In the genomic region with DNA sequence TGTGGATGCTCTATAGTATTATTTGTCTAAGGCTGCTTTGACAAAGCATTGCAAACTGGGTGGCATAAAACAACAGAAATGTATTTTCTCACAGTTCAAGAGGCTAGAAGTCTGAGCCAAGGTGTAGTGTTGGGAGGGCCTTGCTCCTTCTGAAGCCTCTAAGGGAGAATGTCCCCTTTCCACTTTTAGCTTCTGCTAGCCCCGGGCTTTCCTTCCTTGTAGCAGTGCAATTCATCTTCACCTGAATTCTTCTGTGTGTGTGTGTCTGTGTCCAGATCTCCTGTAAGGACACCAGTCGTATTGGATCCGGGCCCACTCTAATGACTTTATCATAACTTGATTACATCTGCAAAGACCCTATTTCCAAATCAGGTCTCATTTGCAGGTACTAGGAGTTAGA, we compare ENCODE assay signal across 26 cellular contexts. TPM values are rescaled to one million over a fixed set of nuclear protein-coding genes. Genes with fewer than 3 reads are reported as not detected.
DNase-seq lines count a peak whose midpoint lies in the region; ATAC-seq, FAIRE-seq and TF ChIP-seq lines count a peak whose summit lies in the region.
"Had no signal": no experiment of that assay in that cellular context is flagged by ENCODE, and none has a peak within 500 bp of the region (broad histone marks: within the 10 kb centered on the region; RNA-seq: fewer than 3 reads in every experiment).

No MANE protein-coding gene starts in this region.

- ATAC-seq in GM23338 (no peak), left colon (no peak)
- ATAC-seq: A549, HCT116 had no signal

- H3K27me3 ChIP-seq in GM23338 (ENCODE audit: insufficient read depth): no peaks in the 10 kb centered on the region
- no peaks in the 10 kb centered on the region for H3K27me3 ChIP-seq in H1 (replicated peaks in 1 of 4; ENCODE audit: control insufficient read depth in 3 of 4, extremely low read depth in 1 of 4, insufficient read depth in 3 of 4, low read length in 3 of 4)
- H3K27me3 ChIP-seq: BE2C; BLaER1 treated with 17β-estradiol and CSF1 and Interleukin-3, amounts not matched to agents 10 nM and 100 nM had no signal

- no peak overlapping the region for H3K14ac ChIP-seq in H1 (ENCODE audit: insufficient read length)

- H3K36me3 Mint-ChIP-seq in GM23338 (ENCODE audit: low read depth) (no peaks in the 10 kb centered on the region), mesothelial cell of epicardium (no peaks in the 10 kb centered on the region), type B pancreatic cell (no peaks in the 10 kb centered on the region)
- H3K36me3 Mint-ChIP-seq: CD14-positive monocyte; CD8-positive, alpha-beta memory T cell had no signal

- no peak overlapping the region for H3K27ac Mint-ChIP-seq in GM23338
- H3K27ac Mint-ChIP-seq in mesothelial cell of epicardium: peak overlapping the region; percentile 14
- peak overlapping the region; percentile 15 for H3K27ac Mint-ChIP-seq in type B pancreatic cell
- H3K27ac Mint-ChIP-seq: CD14-positive monocyte; CD4-positive, alpha-beta T cell; CD8-positive, alpha-beta memory T cell; H9 had no signal

- H3K23me2 ChIP-seq in H1 (ENCODE audit: low read depth, low read length): peaks cover 2% of the 10 kb centered on the region; the same call in 1 of the 2 replicates

- no peaks in the 10 kb centered on the region for H3K9me3 Mint-ChIP-seq in GM23338
- no peaks in the 10 kb centered on the region for H3K9me3 Mint-ChIP-seq in mesothelial cell of epicardium
- H3K9me3 Mint-ChIP-seq in type B pancreatic cell: no peaks in the 10 kb centered on the region
- H3K9me3 Mint-ChIP-seq: CD4-positive, alpha-beta T cell; CD8-positive, alpha-beta memory T cell; H9 had no signal

- DNase-seq in GM23338 (ENCODE audit: low spot score) (no peak), H1 (ENCODE audit: low read depth in 1 of 2, low spot score in 2 of 2) (no peak), mesothelial cell of epicardium (ENCODE audit: low spot score in 2 of 2, unreplicated experiment in 2 of 2) (no peak), type B pancreatic cell (ENCODE audit: extremely low spot score, unreplicated experiment) (no peak), SW480 (ENCODE audit: low spot score) (no peak), globus pallidus (ENCODE audit: low spot score) (no peak), left colon (no peak)
- DNase-seq: 8988T; ACHN; AML-193; BE2C; Calu3; CD4-positive, alpha-beta T cell; CD8-positive, alpha-beta memory T cell; DMS53; DMS79 treated with DMSO at 0.1 percent for 48 hours; GF-D8; H9 had no signal

- H4K20me1 ChIP-seq in GM23338 (replicated peaks; ENCODE audit: insufficient read depth) (no peaks in the 10 kb centered on the region), H1 (replicated peaks in 1 of 2; ENCODE audit: control insufficient read depth in 1 of 2, insufficient read depth in 2 of 2, low read length in 2 of 2) (no peaks in the 10 kb centered on the region)
- H4K20me1 ChIP-seq: BLaER1 treated with 17β-estradiol and CSF1 and Interleukin-3, amounts not matched to agents 10 nM and 100 nM had no signal

- H3K4ac ChIP-seq in H1 (replicated peaks; ENCODE audit: insufficient read length, low read depth, low read length): no peak overlapping the region

- H3F3A ChIP-seq in GM23338 (replicated peaks; ENCODE audit: low read depth): no peaks in the 10 kb centered on the region

- TF ChIP-seq RAD21 in H1 (IDR thresholded peaks at IDR 0.05 in 1 of 2, conservative IDR thresholded peaks at IDR 0.05 in 1 of 2; ENCODE audit: low read depth in 2 of 2, low read length in 2 of 2): no peak

- CTCF ChIA-PET in H1 (lab: Charles Lee; ENCODE audit: partially characterized antibody): interaction anchor here (0.6 kb wide), 1 partner anchor 68 kb away, joined by 3 read pairs; no protein-coding TSS in a partner anchor

- no peak for FAIRE-seq in H1 (lab: Jason Lieb, UNC)
- FAIRE-seq: A549, GM12891, GM18507 had no signal

- peak overlapping the region; percentile 21; the same call in 1 of the 2 replicates for H2AFZ ChIP-seq in GM23338
- H2AFZ ChIP-seq in H1 (ENCODE audit: low read length): 0 out of 2 replicates have a peak overlapping the region, but pooled peaks have one; percentile 43

- H3K56ac ChIP-seq in H1 (replicated peaks; ENCODE audit: insufficient read length, low read depth, low read length): no peak overlapping the region

- 95% methylated on average over 3 of the region's 3 CpGs; no CpG with 5 or more reads in 1 of the 2 experiments for WGBS in H1 (ENCODE audit: extremely low coverage in 1 of 2, insufficient coverage in 1 of 2, insufficient read length in 1 of 2, insufficient replicate concordance in 2 of 2, low coverage in 1 of 2, low lambda C conversion rate in 2 of 2, missing lambda C conversion rate in 1 of 2), 2 experiments

- H3K4me1 ChIP-seq in GM23338 (ENCODE audit: insufficient read depth) (no peaks in the 10 kb centered on the region), H1 (replicated peaks in 1 of 4; ENCODE audit: control insufficient read depth in 3 of 4, insufficient read depth in 4 of 4, low read length in 3 of 4) (no peaks in the 10 kb centered on the region)
- H3K4me1 ChIP-seq: BE2C had no signal

- H3K4me3 Mint-ChIP-seq in GM23338: no peak overlapping the region
- H3K4me3 Mint-ChIP-seq in mesothelial cell of epicardium: no peak overlapping the region
- no peak overlapping the region for H3K4me3 Mint-ChIP-seq in type B pancreatic cell
- H3K4me3 Mint-ChIP-seq: CD14-positive monocyte; CD4-positive, alpha-beta T cell; CD8-positive, alpha-beta memory T cell; H9 had no signal

- peaks cover 3% of the 10 kb centered on the region; the same call in 2 of the 3 replicates for H3K4me1 Mint-ChIP-seq in GM23338
- H3K4me1 Mint-ChIP-seq in mesothelial cell of epicardium: peaks cover 41% of the 10 kb centered on the region
- H3K4me1 Mint-ChIP-seq in type B pancreatic cell (ENCODE audit: unreplicated experiment): peaks cover 17% of the 10 kb centered on the region
- H3K4me1 Mint-ChIP-seq: CD8-positive, alpha-beta memory T cell had no signal

- H3K9me3 ChIP-seq in H1 (ENCODE audit: insufficient read depth in 2 of 2, low read depth in 1 of 2, low read length in 1 of 2): no peaks in the 10 kb centered on the region
- H3K9me3 ChIP-seq: A549, BE2C had no signal

- no peak overlapping the region for H4K5ac ChIP-seq in H1 (ENCODE audit: insufficient read length, low read depth, low read length)

- no peak for TF ChIP-seq POLR2A in H1 (IDR thresholded peaks at IDR 0.05; ENCODE audit: control extremely low read depth in 1 of 2, low read depth in 2 of 2, low read length in 2 of 2)

- no peak overlapping the region for H3K4me3 ChIP-seq in GM23338
- no peak overlapping the region for H3K4me3 ChIP-seq in H1 (ENCODE audit: extremely low read depth in 1 of 4, insufficient read depth in 2 of 4, low read depth in 3 of 4, low read length in 4 of 4)
- H3K4me3 ChIP-seq: A549; BLaER1 treated with 17β-estradiol and CSF1 and Interleukin-3, amounts not matched to agents 10 nM and 100 nM had no signal

- H2AK5ac ChIP-seq in H1 (ENCODE audit: low read depth, low read length): no peak overlapping the region

- no peak overlapping the region for H2BK120ac ChIP-seq in H1 (replicated peaks; ENCODE audit: low read depth, low read length)

- H3K4me2 ChIP-seq in GM23338 (no peak overlapping the region), H1 (ENCODE audit: insufficient read depth in 1 of 2, low read depth in 2 of 2, low read length in 2 of 2) (no peak overlapping the region)
- H3K4me2 ChIP-seq: A549; BLaER1 treated with 17β-estradiol and CSF1 and Interleukin-3, amounts not matched to agents 10 nM and 100 nM had no signal

- no peak overlapping the region for H4K91ac ChIP-seq in H1 (replicated peaks; ENCODE audit: insufficient read length, low read length)

- H3K27me3 Mint-ChIP-seq in GM23338 (ENCODE audit: insufficient read depth, low read depth, poor library complexity): peaks cover 1% of the 10 kb centered on the region
- no peaks in the 10 kb centered on the region for H3K27me3 Mint-ChIP-seq in mesothelial cell of epicardium (ENCODE audit: low read depth)
- no peaks in the 10 kb centered on the region for H3K27me3 Mint-ChIP-seq in type B pancreatic cell
- H3K27me3 Mint-ChIP-seq: CD4-positive, alpha-beta T cell; CD8-positive, alpha-beta memory T cell had no signal

- intact Hi-C loops in left colon (cut with DNase I, micrococcal nuclease): no loop called here

- no peaks in the 10 kb centered on the region for H3K79me1 ChIP-seq in H1 (ENCODE audit: low read depth, low read length)

- no peak overlapping the region for H4K8ac ChIP-seq in H1 (ENCODE audit: extremely low read depth, insufficient read depth, low read length)

- no peaks in the 10 kb centered on the region for H3K79me2 ChIP-seq in GM23338 (replicated peaks; ENCODE audit: insufficient read depth)
- no peaks in the 10 kb centered on the region for H3K79me2 ChIP-seq in H1 (ENCODE audit: control insufficient read depth in 1 of 2, insufficient read depth in 2 of 2, low read length in 2 of 2)

- H3K36me3 ChIP-seq in GM23338 (ENCODE audit: insufficient read depth) (no peaks in the 10 kb centered on the region), H1 (ENCODE audit: control insufficient read depth in 2 of 4, insufficient read depth in 4 of 4, low read length in 3 of 4) (no peaks in the 10 kb centered on the region)
- H3K36me3 ChIP-seq: BE2C; BLaER1 treated with 17β-estradiol and CSF1 and Interleukin-3, amounts not matched to agents 10 nM and 100 nM had no signal

- H2BK20ac ChIP-seq in H1 (ENCODE audit: low read length): no peak overlapping the region

- H2BK12ac ChIP-seq in H1 (ENCODE audit: low read depth, low read length): no peak overlapping the region

- TF ChIP-seq EP300 in H1 (IDR thresholded peaks at IDR 0.05; ENCODE audit: borderline replicate concordance in 1 of 2, low read depth in 2 of 2, low read length in 2 of 2): no peak

- H3K18ac ChIP-seq in H1 (ENCODE audit: extremely low read depth, low read length): no peak overlapping the region

- no peak for TF ChIP-seq CTCF in GM23338 (conservative IDR thresholded peaks at IDR 0.05; ENCODE audit: low read depth in 2 of 2)
- no peak for TF ChIP-seq CTCF in H1 (IDR thresholded peaks at IDR 0.05; ENCODE audit: control extremely low read depth in 1 of 3, insufficient read depth in 1 of 3, low read depth in 1 of 3, low read length in 3 of 3)
- no peak for TF ChIP-seq CTCF in mesothelial cell of epicardium (IDR thresholded peaks at IDR 0.05; ENCODE audit: unreplicated experiment)
- TF ChIP-seq CTCF in type B pancreatic cell (conservative IDR thresholded peaks at IDR 0.05): no peak

- H3K9me2 ChIP-seq in GM23338 (ENCODE audit: insufficient read depth): no peaks in the 10 kb centered on the region; the same call in 1 of the 2 replicates

- POLR2A ChIA-PET in H1 (lab: Charles Lee; ENCODE audit: partially characterized antibody): no interaction called here

- H2BK15ac ChIP-seq in H1 (ENCODE audit: low read length): no peak overlapping the region

- no peak overlapping the region for H3K9ac ChIP-seq in H1 (replicated peaks in 1 of 4; ENCODE audit: extremely low read depth in 1 of 4, low read depth in 3 of 4, low read length in 3 of 4)
- H3K9ac ChIP-seq: BLaER1 treated with 17β-estradiol and CSF1 and Interleukin-3, amounts not matched to agents 10 nM and 100 nM had no signal

- H3K23ac ChIP-seq in H1 (ENCODE audit: insufficient read length): no peak overlapping the region

- no peak overlapping the region for H2BK5ac ChIP-seq in H1 (ENCODE audit: low read depth, low read length)

- H3K27ac ChIP-seq in GM23338 (ENCODE audit: low read depth) (no peak overlapping the region), H1 (ENCODE audit: low read depth, low read length) (no peak overlapping the region)
- H3K27ac ChIP-seq: A549; BLaER1 treated with 17β-estradiol and CSF1 and Interleukin-3, amounts not matched to agents 10 nM and 100 nM had no signal

RNA-seq across cellular contexts. Expression of gene KCNJ16, which starts 18.1 kb away (rescaled TPM):
- total RNA-seq in GM23338 (2014; rRNA removed; shearing (Covaris generic)): not detected in 2 replicates
- polyA plus RNA-seq in GM23338 (2016; fragmentation: Nextera tagmentation; extraction: Ambion mirVana): not detected in 2 replicates
- not detected in 2 replicates for total RNA-seq in H1 (2021; fragmentation: NEBNext Ultra II Directional; extraction: Animal tissue kit (Norgen Biotek cat#: 25700))
- polyA plus RNA-seq in H1 (2011; rRNA removed): not detected in 2 replicates
- polyA plus RNA-seq in H1 (2011; cell fraction: cytosol; rRNA removed): not detected
- polyA plus RNA-seq in H1 (2011; cell fraction: nucleus; rRNA removed): not detected
- not detected in 4 replicates for polyA plus RNA-seq in H1 (2012, experiment 1 of 2)
- not detected for polyA plus RNA-seq in H1 (2012, experiment 2 of 2)
- not detected for polyA plus RNA-seq in H1 (2013, experiment 1 of 2)
- not detected for polyA plus RNA-seq in H1 (2013, experiment 2 of 2)
- not detected in 2 replicates for polyA minus RNA-seq in H1 (2011; rRNA and poly(A)+ RNA removed)
- not detected for polyA minus RNA-seq in H1 (2011; cell fraction: cytosol; rRNA and poly(A)+ RNA removed)
- polyA minus RNA-seq in H1 (2011; cell fraction: nucleus; rRNA and poly(A)+ RNA removed): not detected
- 0.18 to 0.33 TPM (median 0.29 TPM) in 3 replicates for total RNA-seq in mesothelial cell of epicardium
- 6.2 and 13.5 TPM in 2 replicates for total RNA-seq in type B pancreatic cell (ENCODE audit: low replicate concordance)
- under 1 TPM; 0.22 to 0.24 TPM for total RNA-seq in left colon
- total RNA-seq: Calu3; CD4-positive, alpha-beta T cell; CD8-positive, alpha-beta memory T cell; Daoy; H4; H9 had no signal
- polyA plus RNA-seq: CD14-positive monocyte; CD8-positive, alpha-beta memory T cell had no signal
